ENCODE assay signal across 8 cellular contexts in genomic region chr10:17454181-17454800, GRCh38. TPM values are rescaled to one million over a fixed set of nuclear protein-coding genes. Genes with fewer than 3 reads are reported as not detected.
DNase-seq lines count a peak whose midpoint lies in the region; ATAC-seq and TF ChIP-seq lines count a peak whose summit lies in the region.

Gene ST8SIA6, minus strand, starts transcription at chr10:17454595. Its CDS starts 340 bp downstream, at chr10:17454255.

- H3K9me3 Mint-ChIP-seq in activated CD4-positive, alpha-beta T cell treated with anti-CD3 and anti-CD28 coated beads, Interleukin-2, amount 10 ng/mL, durations not matched to agents 24 days and 14 days: peaks cover 7% of the 10 kb centered on the region
- peaks cover 13% of the 10 kb centered on the region for H3K9me3 Mint-ChIP-seq in mesothelial cell of epicardium

- peak within 1 kb of the TSS; percentile 18 for H3K27ac Mint-ChIP-seq in activated CD4-positive, alpha-beta T cell treated with anti-CD3 and anti-CD28 coated beads, Interleukin-2, amount 10 ng/mL, durations not matched to agents 24 days and 14 days
- peak within 1 kb of the TSS; percentile 30 for H3K27ac Mint-ChIP-seq in mesothelial cell of epicardium

- H3K4me3 Mint-ChIP-seq in activated CD4-positive, alpha-beta T cell treated with anti-CD3 and anti-CD28 coated beads, Interleukin-2, amount 10 ng/mL, durations not matched to agents 24 days and 14 days: peak within 1 kb of the TSS; percentile 85
- peak within 1 kb of the TSS; percentile 76 for H3K4me3 Mint-ChIP-seq in mesothelial cell of epicardium

- intact Hi-C loops in activated CD4-positive, alpha-beta T cell treated with anti-CD3 and anti-CD28 coated beads, Interleukin-2, amount 10 ng/mL, durations not matched to agents 24 days and 14 days (cut with micrococcal nuclease): no loop called here

- DNase-seq in 8988T (peak; percentile 55), mesothelial cell of epicardium (ENCODE audit: low spot score in 2 of 2, unreplicated experiment in 2 of 2) (peak; percentile 38 to 74)
- DNase-seq in activated CD4-positive, alpha-beta T cell treated with anti-CD3 and anti-CD28 coated beads, Interleukin-2, amount 10 ng/mL, durations not matched to agents 24 days and 14 days: peak; percentile 85
- peak; percentile 21 for DNase-seq in effector CD4-positive, alpha-beta T cell
- DNase-seq in stimulated activated naive CD4-positive, alpha-beta T cell treated with Interleukin-2 at 50 U/mL for 16 hours (lab: John Stamatoyannopoulos, UW): peak; percentile 27

- peaks cover 3% of the 10 kb centered on the region for H3K36me3 Mint-ChIP-seq in activated CD4-positive, alpha-beta T cell treated with anti-CD3 and anti-CD28 coated beads, Interleukin-2, amount 10 ng/mL, durations not matched to agents 24 days and 14 days (ENCODE audit: low read depth)
- H3K36me3 Mint-ChIP-seq in mesothelial cell of epicardium: peaks cover 9% of the 10 kb centered on the region

- peaks cover 59% of the 10 kb centered on the region for H3K27me3 Mint-ChIP-seq in activated CD4-positive, alpha-beta T cell treated with anti-CD3 and anti-CD28 coated beads, Interleukin-2, amount 10 ng/mL, durations not matched to agents 24 days and 14 days
- H3K27me3 Mint-ChIP-seq in mesothelial cell of epicardium (ENCODE audit: low read depth): peaks cover 74% of the 10 kb centered on the region

- peaks cover 17% of the 10 kb centered on the region for H3K4me1 Mint-ChIP-seq in activated CD4-positive, alpha-beta T cell treated with anti-CD3 and anti-CD28 coated beads, Interleukin-2, amount 10 ng/mL, durations not matched to agents 24 days and 14 days
- H3K4me1 Mint-ChIP-seq in mesothelial cell of epicardium: peaks cover 14% of the 10 kb centered on the region

- TF ChIP-seq CTCF in mesothelial cell of epicardium (IDR thresholded peaks at IDR 0.05; ENCODE audit: unreplicated experiment): no peak

- ATAC-seq in GM18907 (IDR thresholded peaks at IDR 0.05; ENCODE audit: unreplicated experiment) (peak; percentile 70), HG03558 (IDR thresholded peaks at IDR 0.05; ENCODE audit: extremely low read depth, unreplicated experiment) (peak; percentile 59), HG02870 (IDR thresholded peaks at IDR 0.05; ENCODE audit: unreplicated experiment) (no peak)

RNA-seq across cellular contexts. Expression of gene ST8SIA6, which starts in this region (rescaled TPM):
- total RNA-seq in activated CD4-positive, alpha-beta T cell treated with anti-CD3 and anti-CD28 coated beads, Interleukin-2, amount 10 ng/mL, durations not matched to agents 24 days and 14 days: not detected in 2 replicates
- total RNA-seq in mesothelial cell of epicardium: 1.4 to 1.7 TPM (median 1.4 TPM) in 3 replicates

Comparison
In these comparisons a context has a peak if more than half of its experiments do, and no peak if none do; other contexts are left out.
1. Peak in DNase-seq in activated CD4-positive, alpha-beta T cell treated with anti-CD3 and anti-CD28 coated beads, Interleukin-2, amount 10 ng/mL, durations not matched to agents 24 days and 14 days; RNA of the gene not detected or under 1 TPM.
2. DNase-seq: peak in every context shown above with its lines; median percentile 85 in activated CD4-positive, alpha-beta T cell treated with anti-CD3 and anti-CD28 coated beads, Interleukin-2, amount 10 ng/mL, durations not matched to agents 24 days and 14 days; 56 in mesothelial cell of epicardium; 55 in 8988T; 27 in stimulated activated naive CD4-positive, alpha-beta T cell treated with Interleukin-2 at 50 U/mL for 16 hours; 21 in effector CD4-positive, alpha-beta T cell.